Comparison of ENCODE assay signal across 2 cellular contexts in genomic region chr2:85215074-85216050, GRCh38.
A peak's percentile ranks its signal among the peaks of the same experiment; 100 is the strongest.
TF ChIP-seq lines count a peak whose summit lies in the region.

No MANE protein-coding gene starts in this region.

TF ChIP-seq in GM12878, 131 proteins besides CTCF, POLR2A, EP300 and RAD21:
- no peak for TF ChIP-seq ZBTB4 (CRISPR knock-in tag; IDR thresholded peaks at IDR 0.05)
- TF ChIP-seq ZNF592 (IDR thresholded peaks at IDR 0.05) = no peak

TF ChIP-seq in HepG2, 621 proteins besides CTCF, POLR2A, EP300 and RAD21 (continued from another document):
- no peak for TF ChIP-seq ZNF142 (CRISPR knock-in tag; IDR thresholded peaks at IDR 0.05)
- TF ChIP-seq TCF12 (IDR thresholded peaks at IDR 0.05) = no peak
- TF ChIP-seq TCF12 (CRISPR knock-in tag; IDR thresholded peaks at IDR 0.05) = no peak
- TF ChIP-seq NR2C2 (CRISPR knock-in tag; IDR thresholded peaks at IDR 0.05; ENCODE audit: borderline replicate concordance) = no peak
- peak; percentile 54; the same call in 1 of the 2 replicates for TF ChIP-seq RNF2 (conservative IDR thresholded peaks at IDR 0.05; ENCODE audit: low read depth)
- no peak for TF ChIP-seq BCLAF1 (IDR thresholded peaks at IDR 0.05)
- TF ChIP-seq SMC3 (IDR thresholded peaks at IDR 0.05; ENCODE audit: low read length) = peak; percentile 52; the same call in 1 of the 2 replicates
- TF ChIP-seq UBTF (CRISPR knock-in tag; IDR thresholded peaks at IDR 0.05) = no peak
- TF ChIP-seq ZMAT5 (CRISPR knock-in tag; IDR thresholded peaks at IDR 0.05; ENCODE audit: borderline replicate concordance, low read depth) = no peak
- no peak for TF ChIP-seq MEF2D (CRISPR knock-in tag; IDR thresholded peaks at IDR 0.05)
- TF ChIP-seq REPIN1 (CRISPR knock-in tag; IDR thresholded peaks at IDR 0.05; ENCODE audit: borderline replicate concordance, low read depth) = no peak; the same call in 1 of the 2 replicates
- TF ChIP-seq ZNF543 (CRISPR knock-in tag; IDR thresholded peaks at IDR 0.05) = no peak
- no peak for TF ChIP-seq MXI1 (IDR thresholded peaks at IDR 0.05; ENCODE audit: borderline replicate concordance, low read depth, low read length)
- peak; percentile 60 for TF ChIP-seq STAG1 (CRISPR knock-in tag; IDR thresholded peaks at IDR 0.05)
- TF ChIP-seq KAT7 (CRISPR knock-in tag; IDR thresholded peaks at IDR 0.05; ENCODE audit: borderline replicate concordance) = no peak
- 0 out of 2 replicates have a peak, but pooled peaks have one; percentile 11 for TF ChIP-seq SALL1 (CRISPR knock-in tag; IDR thresholded peaks at IDR 0.05)
- TF ChIP-seq ZNF780A (CRISPR knock-in tag; IDR thresholded peaks at IDR 0.05) = no peak
